In genomic region chr19:42912941-42913340, GRCh38 we compare ENCODE assay signal across 6 cellular contexts. TPM values are rescaled to one million over a fixed set of nuclear protein-coding genes. Genes with fewer than 3 reads are reported as not detected.
"Had no signal": no experiment of that assay in that cellular context is flagged by ENCODE, and none has a peak within 500 bp of the region (broad histone marks: within the 10 kb centered on the region; RNA-seq: fewer than 3 reads in every experiment).

No MANE protein-coding gene starts in this region.

RNA-seq across cellular contexts. Expression of gene PSG6, which starts 4.8 kb away (rescaled TPM):
- total RNA-seq: HepG2, HT-29, HT1080, K562 had no signal
- polyA plus RNA-seq: HepG2, IgD-negative memory B cell, IMR-90, K562 had no signal

RNA-seq across cellular contexts. Expression of gene PSG7, which starts 24.1 kb away (rescaled TPM):
- total RNA-seq: HepG2, HT-29, K562 had no signal
- polyA plus RNA-seq: HepG2, IgD-negative memory B cell, K562 had no signal

RNA-seq across cellular contexts. Expression of gene PSG1, which starts 33.4 kb away (rescaled TPM):
- total RNA-seq: HepG2, HT-29, K562 had no signal
- polyA plus RNA-seq: HepG2, IgD-negative memory B cell, K562 had no signal
